ENCODE assay signal across 8 cellular contexts in genomic region chr1:31934706-31935629, GRCh38. TPM values are rescaled to one million over a fixed set of nuclear protein-coding genes. Genes with fewer than 3 reads are reported as not detected.
A peak's percentile ranks its signal among the peaks of the same experiment; 100 is the strongest.
DNase-seq lines count a peak whose midpoint lies in the region; ATAC-seq, FAIRE-seq and TF ChIP-seq lines count a peak whose summit lies in the region.

No MANE protein-coding gene starts in this region.

- H3K36me3 Mint-ChIP-seq in astrocyte (ENCODE audit: low read depth, unreplicated experiment) (no peaks in the 10 kb centered on the region), memory B cell (peaks cover 9% of the 10 kb centered on the region)

- TF ChIP-seq CTCF in NB4 (IDR thresholded peaks at IDR 0.05; ENCODE audit: low read depth, low read length) (no peak), astrocyte (IDR thresholded peaks at IDR 0.05; ENCODE audit: insufficient read depth, low read depth, low read length) (no peak), vagina (IDR thresholded peaks at IDR 0.05) (no peak)

- H3K9me3 ChIP-seq in astrocyte (ENCODE audit: insufficient read depth, low read depth, low read length), result no peaks in the 10 kb centered on the region
- no peaks in the 10 kb centered on the region for H3K9me3 ChIP-seq in vagina

- H3K9me3 Mint-ChIP-seq in astrocyte (ENCODE audit: unreplicated experiment) (no peaks in the 10 kb centered on the region), memory B cell (no peaks in the 10 kb centered on the region)

- H2AFZ ChIP-seq in astrocyte (ENCODE audit: low read depth, low read length), result no peak overlapping the region

- peaks cover 78% of the 10 kb centered on the region for H3K79me2 ChIP-seq in astrocyte (ENCODE audit: insufficient read depth, low read length)

- peak overlapping the region; percentile 90 for H3K4me3 Mint-ChIP-seq in astrocyte (ENCODE audit: unreplicated experiment)
- H3K4me3 Mint-ChIP-seq in memory B cell, result peak overlapping the region; percentile 95

- H3K27ac ChIP-seq in astrocyte (ENCODE audit: low read depth, low read length) (peak overlapping the region; percentile 54), vagina (peak overlapping the region; percentile 96)

- H3K4me3 ChIP-seq in NB4 (ENCODE audit: low read depth, low read length) (peak overlapping the region; percentile 96), astrocyte (ENCODE audit: insufficient read depth, low read depth, low read length) (peak overlapping the region; percentile 34), vagina (peak overlapping the region; percentile 18 to 22)

- TF ChIP-seq POLR2A in NB4 (IDR thresholded peaks at IDR 0.05; ENCODE audit: extremely low read depth, insufficient read length) (no peak), vagina (IDR thresholded peaks at IDR 0.05) (no peak)

- H3K4me1 Mint-ChIP-seq in astrocyte (ENCODE audit: low read depth, unreplicated experiment) (peaks cover 56% of the 10 kb centered on the region), memory B cell (peaks cover 49% of the 10 kb centered on the region)

- H3K4me1 ChIP-seq in astrocyte (ENCODE audit: insufficient read depth, low read length) (peaks cover 62% of the 10 kb centered on the region), vagina (peaks cover 84% of the 10 kb centered on the region)

- no peak for FAIRE-seq in astrocyte (lab: Jason Lieb, UNC)

- H4K20me1 ChIP-seq in astrocyte (ENCODE audit: insufficient read depth, low read length), result peaks cover 74% of the 10 kb centered on the region

- peak overlapping the region; percentile 84 for H3K4me2 ChIP-seq in astrocyte (ENCODE audit: low read length)

- H3K36me3 ChIP-seq in astrocyte (ENCODE audit: insufficient read depth, low read length) (no peaks in the 10 kb centered on the region), vagina (no peaks in the 10 kb centered on the region)

- H3K27ac Mint-ChIP-seq in astrocyte (ENCODE audit: unreplicated experiment), result peak overlapping the region; percentile 77
- peak overlapping the region; percentile 96 for H3K27ac Mint-ChIP-seq in memory B cell

- H3K27me3 Mint-ChIP-seq in astrocyte (ENCODE audit: low read depth, unreplicated experiment) (no peaks in the 10 kb centered on the region), memory B cell (no peaks in the 10 kb centered on the region)

- H3K27me3 ChIP-seq in astrocyte (ENCODE audit: insufficient read depth, low read length), result no peaks in the 10 kb centered on the region
- no peaks in the 10 kb centered on the region for H3K27me3 ChIP-seq in vagina

- DNase-seq in Caki2 (ENCODE audit: low read depth) (peak; percentile 38), NB4 (ENCODE audit: low read depth) (peak; percentile 88), astrocyte (ENCODE audit: low read depth) (peak; percentile 49), memory B cell (ENCODE audit: low spot score in 2 of 2) (no peak), vagina (ENCODE audit: extremely low spot score in 2 of 2) (no peak), NCI-H1417 treated with DMSO at 0.1 percent for 48 hours (lab: John Stamatoyannopoulos, UW) (no peak)

- no peak for ATAC-seq in memory B cell (ENCODE audit: low read depth)
- no peak for ATAC-seq in HG03097 (IDR thresholded peaks at IDR 0.05; ENCODE audit: low FRiP score, unreplicated experiment)
- no peak for ATAC-seq in HG02870 (IDR thresholded peaks at IDR 0.05; ENCODE audit: unreplicated experiment)

- in situ Hi-C loops in Caki2 (cut with HindIII; ENCODE audit: low pct_unique_long_range_greater_than_20kb, low sequenced_read_pairs), result no loop called here

- intact Hi-C loops in vagina (cut with DNase I), result no loop called here

- peak overlapping the region; percentile 67 for H3K9ac ChIP-seq in astrocyte (ENCODE audit: low read length)

RNA-seq across cellular contexts. Expression of gene PTP4A2, which starts 3.2 kb away (rescaled TPM):
- 308 and 310 TPM in 2 replicates for total RNA-seq in Caki2 (2014; rRNA removed; shearing (Covaris generic); ENCODE audit: low replicate concordance)
- total RNA-seq in astrocyte (260 and 271 TPM in 2 replicates), vagina (112 TPM)

Comparison
In these comparisons a context has a peak if more than half of its experiments do, and no peak if none do; other contexts are left out.
1. DNase-seq: peak in Caki2 (single experiment), NB4 (single experiment) and astrocyte (single experiment); none in memory B cell (0 of 2), vagina (0 of 2) and NCI-H1417 treated with DMSO at 0.1 percent for 48 hours (single experiment).
2. H3K4me3 ChIP-seq: peak in every context shown above with its lines; median percentile 96 in NB4; 34 in astrocyte; 20 in vagina.